23 cellular contexts compared by ENCODE assay signal in the genomic region with DNA sequence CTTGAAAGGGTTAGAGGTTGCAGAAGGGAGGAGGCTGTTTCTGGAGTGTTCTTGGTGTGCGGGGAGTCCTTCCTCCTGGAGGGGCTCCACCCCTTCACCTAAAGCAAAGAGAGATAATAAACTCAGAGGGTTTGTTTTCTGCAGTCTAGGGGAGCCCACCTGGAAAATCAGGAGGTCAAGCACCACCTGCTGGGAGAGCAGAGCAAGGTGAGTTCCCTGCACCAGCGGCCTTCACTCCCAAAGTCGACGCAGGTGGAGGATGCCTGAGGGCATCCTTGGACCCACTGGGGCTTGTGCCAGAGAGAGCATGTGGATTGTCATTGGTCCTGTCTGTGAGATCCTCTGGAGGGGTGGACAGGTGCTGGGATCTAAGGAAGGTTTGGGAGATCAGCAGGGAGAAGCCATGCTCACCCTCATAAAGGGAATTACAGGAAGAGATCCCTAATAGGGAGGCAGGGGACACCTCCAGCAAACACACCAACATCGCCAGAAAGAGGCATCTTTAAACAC.
DNase-seq lines count a peak whose midpoint lies in the region; ATAC-seq and TF ChIP-seq lines count a peak whose summit lies in the region.
"Had no signal": no experiment of that assay in that cellular context is flagged by ENCODE, and none has a peak within 500 bp of the region (broad histone marks: within the 10 kb centered on the region; RNA-seq: fewer than 3 reads in every experiment).

No MANE protein-coding gene starts in this region.

- no peaks in the 10 kb centered on the region for H3K4me1 ChIP-seq in BE2C
- no peaks in the 10 kb centered on the region for H3K4me1 ChIP-seq in PC-3 (ENCODE audit: insufficient read depth, low read length)
- no peaks in the 10 kb centered on the region for H3K4me1 ChIP-seq in hepatocyte (ENCODE audit: insufficient read depth)
- no peaks in the 10 kb centered on the region for H3K4me1 ChIP-seq in lower lobe of right lung
- H3K4me1 ChIP-seq: thyroid gland had no signal

- H3F3A ChIP-seq in PC-3 (ENCODE audit: low read length, unreplicated experiment) = no peaks in the 10 kb centered on the region

- no peak overlapping the region for H3K9ac ChIP-seq in PC-3 (ENCODE audit: low read length)
- H3K9ac ChIP-seq: KMS-11 had no signal

- 70% methylated on average over 5 of the region's 5 CpGs for WGBS in hepatocyte (ENCODE audit: low lambda C conversion rate, missing lambda C conversion rate)

- H4K20me1 ChIP-seq in PC-3 (ENCODE audit: low read length) = no peaks in the 10 kb centered on the region
- H4K20me1 ChIP-seq in hepatocyte (ENCODE audit: insufficient read depth, poor library complexity, severe bottlenecking) = no peaks in the 10 kb centered on the region

- no peak overlapping the region for H2AFZ ChIP-seq in PC-3 (ENCODE audit: low read length)
- no peak overlapping the region for H2AFZ ChIP-seq in hepatocyte

- H3K9me2 ChIP-seq in PC-3 (replicated peaks; ENCODE audit: low read length) (no peaks in the 10 kb centered on the region), hepatocyte (replicated peaks; ENCODE audit: insufficient read depth) (no peaks in the 10 kb centered on the region)

- H3K27ac ChIP-seq in PC-3 (ENCODE audit: low read length) = no peak overlapping the region
- H3K27ac ChIP-seq in hepatocyte = no peak overlapping the region
- H3K27ac ChIP-seq in lower lobe of right lung = no peak overlapping the region
- H3K27ac ChIP-seq: heart right ventricle, KMS-11, thyroid gland had no signal

- no peaks in the 10 kb centered on the region for H3K36me3 ChIP-seq in BE2C
- H3K36me3 ChIP-seq in GM06990 (ENCODE audit: control insufficient read depth, insufficient read depth, low read length) = no peaks in the 10 kb centered on the region
- no peaks in the 10 kb centered on the region for H3K36me3 ChIP-seq in PC-3 (ENCODE audit: low read depth, low read length)
- H3K36me3 ChIP-seq in hepatocyte (replicated peaks; ENCODE audit: insufficient read depth, low read depth) = no peaks in the 10 kb centered on the region
- no peaks in the 10 kb centered on the region for H3K36me3 ChIP-seq in lower lobe of right lung
- H3K36me3 ChIP-seq: heart right ventricle, thyroid gland had no signal

- TF ChIP-seq CTCF in BE2C (IDR thresholded peaks at IDR 0.05; ENCODE audit: low read depth, low read length) (peak; percentile 19; the same call in 1 of the 2 replicates), GM06990 (IDR thresholded peaks at IDR 0.05; ENCODE audit: insufficient read depth, low read length, poor library complexity, severe bottlenecking) (peak; percentile 7), PC-3 (conservative IDR thresholded peaks at IDR 0.05; ENCODE audit: low read depth, low read length) (peak; percentile 56), hepatocyte (IDR thresholded peaks at IDR 0.05; ENCODE audit: poor library complexity) (peak; percentile 31), lower lobe of right lung (IDR thresholded peaks at IDR 0.05) (no peak)

- H3K4me3 ChIP-seq in BE2C (ENCODE audit: low read depth, low read length) (no peak overlapping the region), GM06990 (replicated peaks; ENCODE audit: low read depth, low read length) (no peak overlapping the region), PC-3 (ENCODE audit: low read length) (no peak overlapping the region), hepatocyte (no peak overlapping the region), lower lobe of right lung (no peak overlapping the region)
- H3K4me3 ChIP-seq: heart right ventricle, thyroid gland had no signal

- POLR2A ChIA-PET in PC-3 (lab: Charles Lee; ENCODE audit: unreplicated experiment) = no interaction called here

- intact Hi-C loops in PC-3 (cut with micrococcal nuclease) (loop anchor here (2.0 to 10.0 kb wide), 2 partner anchors 94 to 194 kb away; no protein-coding TSS in a partner anchor), lower lobe of right lung (cut with DNase I) (no loop called here)

- no peak for DNase-seq in BE2C
- no peak for DNase-seq in GM06990 (ENCODE audit: extremely low read depth, insufficient read length)
- no peak for DNase-seq in PC-3
- DNase-seq in hepatocyte (ENCODE audit: low spot score) = no peak
- no peak for DNase-seq in NOMO-1 treated with DMSO at 0.1 percent for 48 hours (lab: John Stamatoyannopoulos, UW; ENCODE audit: unreplicated experiment)
- no peak for DNase-seq in lower lobe of right lung
- DNase-seq in stimulated activated naive CD4-positive, alpha-beta T cell (lab: John Stamatoyannopoulos, UW) = no peak
- DNase-seq: activated CD4-positive, alpha-beta memory T cell treated with anti-CD3 and anti-CD28 coated beads for 36 hours; activated CD8-positive, alpha-beta memory T cell treated with anti-CD3 and anti-CD28 coated beads, Interleukin-2, amount 50 U/mL, for 48 hours; central memory CD4-positive, alpha-beta T cell; H9; heart right ventricle; MV-4-11; NCI-H187 treated with DMSO at 0.1 percent for 48 hours; NCI-H69; OCI-M1; Right ventricle myocardium superior; thyroid gland had no signal

- no peak overlapping the region for H3K4me2 ChIP-seq in PC-3 (ENCODE audit: low read length)
- H3K4me2 ChIP-seq in hepatocyte = no peak overlapping the region
- H3K4me2 ChIP-seq: KMS-11 had no signal

- peak; percentile 42; the same call in 1 of the 2 replicates for ATAC-seq in PC-3
- no peak for ATAC-seq in lower lobe of right lung
- ATAC-seq: activated CD4-positive, CD25-positive, alpha-beta regulatory T cell treated with anti-CD3 and anti-CD28 coated beads, Interleukin-2, amount 50 U/mL, for 24 hours; activated naive CD4-positive, alpha-beta T cell treated with anti-CD3 and anti-CD28 coated beads, Interleukin-2, amount 50 U/mL, for 72 hours; activated T-helper 17 cell treated with anti-CD3 and anti-CD28 coated beads, Interleukin-2, amount 50 U/mL, for 72 hours; heart right ventricle; sciatic nerve had no signal

- CTCF ChIA-PET in PC-3 (lab: Charles Lee) = no interaction called here

- no peaks in the 10 kb centered on the region for H3K9me3 ChIP-seq in BE2C
- H3K9me3 ChIP-seq in PC-3 (ENCODE audit: low read length) = no peaks in the 10 kb centered on the region
- H3K9me3 ChIP-seq in hepatocyte (ENCODE audit: low read depth) = no peaks in the 10 kb centered on the region
- peaks cover 8% of the 10 kb centered on the region for H3K9me3 ChIP-seq in lower lobe of right lung
- H3K9me3 ChIP-seq: thyroid gland had no signal

- H3K27me3 ChIP-seq in BE2C (no peaks in the 10 kb centered on the region), GM06990 (replicated peaks; ENCODE audit: control insufficient read depth, insufficient read depth, low read length) (no peaks in the 10 kb centered on the region), PC-3 (ENCODE audit: low read length) (peaks cover 24% of the 10 kb centered on the region; the same call in 1 of the 2 replicates), hepatocyte (no peaks in the 10 kb centered on the region), lower lobe of right lung (ENCODE audit: low read depth) (no peaks in the 10 kb centered on the region)
- H3K27me3 ChIP-seq: thyroid gland had no signal

- H3K79me2 ChIP-seq in PC-3 (ENCODE audit: low read length) (no peaks in the 10 kb centered on the region), hepatocyte (no peaks in the 10 kb centered on the region)

- BruUV-seq in PC-3 (replicated peaks; lab: Mats Ljungman, UMichigan) = no TSS peak
